ENCODE assay signal across 21 cellular contexts in genomic region chr2:192148241-192148619, GRCh38. TPM values are rescaled to one million over a fixed set of nuclear protein-coding genes. Genes with fewer than 3 reads are reported as not detected.
DNase-seq lines count a peak whose midpoint lies in the region; ATAC-seq and TF ChIP-seq lines count a peak whose summit lies in the region.
"Had no signal": no experiment of that assay in that cellular context is flagged by ENCODE, and none has a peak within 500 bp of the region (broad histone marks: within the 10 kb centered on the region; RNA-seq: fewer than 3 reads in every experiment).

No MANE protein-coding gene starts in this region.

- in situ Hi-C loops in KBM-7 (cut with MboI; ENCODE audit: low pct_unique_long_range_greater_than_20kb, low sequenced_read_pairs), result no loop called here

- no peak for TF ChIP-seq EP300 in ovary (IDR thresholded peaks at IDR 0.05)

- no peak for ATAC-seq in HG03432 (IDR thresholded peaks at IDR 0.05; ENCODE audit: unreplicated experiment)
- ATAC-seq: activated T-cell treated with anti-CD3 and anti-CD28 coated beads, Interleukin-2, amount 50 U/mL, for 72 hours; GM12878 had no signal

- peak overlapping the region; percentile 28 for H3K4me3 ChIP-seq in adipocyte (ENCODE audit: low read length)
- no peak overlapping the region for H3K4me3 ChIP-seq in subcutaneous abdominal adipose tissue (ENCODE audit: low read depth in 1 of 5, low read length in 5 of 5)
- no peak overlapping the region for H3K4me3 ChIP-seq in ovary
- H3K4me3 ChIP-seq: GM12878, hepatocyte, right atrium auricular region had no signal

- DNase-seq in EH (ENCODE audit: low read depth), result peak; percentile 8
- no peak for DNase-seq in adipocyte (ENCODE audit: low read depth)
- DNase-seq in kidney tubule cell (ENCODE audit: low spot score), result peak; percentile 7
- no peak for DNase-seq in KBM-7
- DNase-seq in ovary, result no peak
- DNase-seq: activated CD4-positive, alpha-beta T cell treated with anti-CD3 and anti-CD28 coated beads for 1 hour; activated naive CD4-positive, alpha-beta T cell treated with anti-CD3 and anti-CD28 coated beads for 36 hours; activated T-cell treated with anti-CD3 and anti-CD28 coated beads, Interleukin-2, amount 50 U/mL, for 72 hours; CD4-positive, alpha-beta T cell; mammary epithelial cell; NCI-H748 treated with DMSO at 0.1 percent for 48 hours had no signal

- H3K9me3 ChIP-seq in adipocyte (ENCODE audit: control insufficient read depth, low read length) (no peaks in the 10 kb centered on the region), subcutaneous abdominal adipose tissue (ENCODE audit: control insufficient read depth in 5 of 5, low read length in 5 of 5) (no peaks in the 10 kb centered on the region), ovary (no peaks in the 10 kb centered on the region)
- H3K9me3 ChIP-seq: right atrium auricular region had no signal

- TF ChIP-seq POLR2A in ovary (IDR thresholded peaks at IDR 0.05), result no peak

- H3K4me1 ChIP-seq in adipocyte (ENCODE audit: control insufficient read depth, insufficient read depth, low read length) (peaks cover 50% of the 10 kb centered on the region), subcutaneous abdominal adipose tissue (ENCODE audit: control insufficient read depth in 5 of 5, insufficient read depth in 5 of 5, low read length in 5 of 5) (peaks cover 4 to 33% (median 25%) of the 10 kb centered on the region in 5 donors), ovary (ENCODE audit: insufficient read depth) (no peaks in the 10 kb centered on the region)

- intact Hi-C loops in ovary (cut with DNase I), result no loop called here

- TF ChIP-seq CTCF in ovary (IDR thresholded peaks at IDR 0.05), result no peak

- no peaks in the 10 kb centered on the region for H3K36me3 ChIP-seq in adipocyte (ENCODE audit: control insufficient read depth, insufficient read depth, low read length, severe bottlenecking)
- no peaks in the 10 kb centered on the region for H3K36me3 ChIP-seq in subcutaneous abdominal adipose tissue (ENCODE audit: control insufficient read depth in 5 of 5, insufficient read depth in 5 of 5, low read length in 5 of 5)
- no peaks in the 10 kb centered on the region for H3K36me3 ChIP-seq in ovary
- H3K36me3 ChIP-seq: right atrium auricular region had no signal

- WGBS in ovary, 3 donors, result 8 to 18% (median 11%) methylated on average over 2 of the region's 2 CpGs

- H3K27ac ChIP-seq in subcutaneous abdominal adipose tissue (ENCODE audit: low read depth, low read length), result peak overlapping the region; percentile 47
- no peak overlapping the region for H3K27ac ChIP-seq in ovary
- H3K27ac ChIP-seq: hepatocyte, KMS-11 had no signal

- H3K9ac ChIP-seq in adipocyte (ENCODE audit: low read length) (peak overlapping the region; percentile 35), subcutaneous abdominal adipose tissue (ENCODE audit: low read length in 5 of 5) (peak overlapping the region in 1 of 5 donors; percentile 16)
- H3K9ac ChIP-seq: KMS-11 had no signal

- H3K27me3 ChIP-seq in adipocyte (replicated peaks; ENCODE audit: control insufficient read depth, insufficient read depth, low read length), result no peaks in the 10 kb centered on the region
- H3K27me3 ChIP-seq in subcutaneous abdominal adipose tissue (ENCODE audit: control insufficient read depth in 5 of 5, insufficient read depth in 4 of 5, low read length in 5 of 5), result no peaks in the 10 kb centered on the region
- no peaks in the 10 kb centered on the region for H3K27me3 ChIP-seq in ovary
- H3K27me3 ChIP-seq: hepatocyte, right atrium auricular region had no signal

RNA-seq across cellular contexts. Expression of gene TMEFF2, which starts 46.5 kb away (rescaled TPM):
- under 1 TPM in 2 of 7 donors, not detected in 5; 0.10 to 0.34 TPM for total RNA-seq in ovary
- under 1 TPM; 0.05 to 0.07 TPM for polyA plus RNA-seq in ovary
- total RNA-seq: activated CD8-positive, alpha-beta memory T cell treated with anti-CD3 and anti-CD28 coated beads for 36 hours; activated naive CD4-positive, alpha-beta T cell treated with anti-CD3 and anti-CD28 coated beads for 36 hours; activated T-cell treated with anti-CD3 and anti-CD28 coated beads, Interleukin-2, amount 50 U/mL, for 72 hours; cardiac septum; CD4-positive, alpha-beta T cell; dermis microvascular lymphatic vessel endothelial cell; GM12878; mammary epithelial cell; omental fat pad had no signal
- polyA plus RNA-seq: GM12878, mammary epithelial cell had no signal

Comparison
In these comparisons a context has a peak if more than half of its experiments do, and no peak if none do; other contexts are left out.
1. DNase-seq: peak in EH (single experiment) and kidney tubule cell (single experiment); none in adipocyte (single experiment), KBM-7 (single experiment) and ovary (0 of 5).